Comparison of ENCODE assay signal across 21 cellular contexts in the genomic region with DNA sequence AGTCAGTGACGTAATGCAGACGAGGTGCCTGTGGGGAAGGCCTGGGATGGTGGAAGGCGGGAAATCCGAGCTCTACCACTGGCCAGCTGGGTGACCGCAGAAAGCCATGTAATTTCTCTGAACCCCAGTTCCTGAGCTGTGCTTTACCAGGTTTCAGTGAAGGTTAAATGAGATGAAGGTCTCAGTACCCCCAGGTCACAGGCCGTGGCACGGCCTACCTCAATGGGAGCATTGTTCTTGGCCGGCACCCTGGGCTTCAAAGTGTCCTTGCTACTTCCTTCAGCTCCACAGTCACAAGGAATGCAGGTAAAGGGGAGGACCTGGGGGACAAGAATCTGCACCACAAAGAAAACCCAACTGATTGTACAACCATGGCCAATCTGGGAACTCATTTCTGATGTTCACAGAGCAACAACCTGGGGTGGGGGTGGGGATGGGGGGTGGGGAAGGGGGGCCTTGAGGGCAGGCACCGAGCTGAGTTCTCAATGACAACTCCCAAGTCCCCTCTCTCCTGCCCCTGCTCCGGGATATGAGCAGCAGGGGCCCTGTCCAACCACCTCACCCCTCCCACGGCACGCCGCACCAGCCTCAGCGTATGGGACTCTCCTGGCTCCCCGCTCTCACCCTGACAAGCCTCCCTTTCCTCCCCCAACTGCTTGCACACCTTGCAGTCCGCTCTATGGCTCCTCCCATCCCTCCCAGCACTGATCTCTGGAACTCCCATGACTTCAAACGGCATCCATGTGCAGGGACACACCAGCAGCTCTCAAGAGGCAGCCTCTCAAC. TPM values are rescaled to one million over a fixed set of nuclear protein-coding genes. Genes with fewer than 3 reads are reported as not detected.
DNase-seq lines count a peak whose midpoint lies in the region; ATAC-seq, FAIRE-seq and TF ChIP-seq lines count a peak whose summit lies in the region.
"Had no signal": no experiment of that assay in that cellular context is flagged by ENCODE, and none has a peak within 500 bp of the region (broad histone marks: within the 10 kb centered on the region; RNA-seq: fewer than 3 reads in every experiment).

No MANE protein-coding gene starts in this region.

- H3K9me3 Mint-ChIP-seq in CD14-positive monocyte = no peaks in the 10 kb centered on the region
- H3K9me3 Mint-ChIP-seq: activated CD4-positive, alpha-beta memory T cell treated with anti-CD3 and anti-CD28 coated beads for 36 hours; dendritic cell treated with granulocyte-macrophage colony-stimulating factor and Interleukin-4, amounts not matched to agents 40 ng/mL and 50 ng/mL, for 4 days; stimulated activated effector memory CD8-positive, alpha-beta T cell treated with anti-CD3 and anti-CD28 coated beads, Interleukin-12 subunit alpha, Interleukin-12 subunit beta, amount 100 ng/mL, for 72 hours had no signal

- no peaks in the 10 kb centered on the region for H3K27me3 Mint-ChIP-seq in CD14-positive monocyte (ENCODE audit: low read depth in 3 of 3)
- H3K27me3 Mint-ChIP-seq: activated CD4-positive, alpha-beta memory T cell treated with anti-CD3 and anti-CD28 coated beads for 36 hours; dendritic cell treated with granulocyte-macrophage colony-stimulating factor and Interleukin-4, amounts not matched to agents 40 ng/mL and 50 ng/mL, for 4 days had no signal

- peak overlapping the region; percentile 42 for H3K9ac ChIP-seq in NT2/D1 (ENCODE audit: insufficient read length, low read depth)

- in situ Hi-C loops in GM13977 (cut with MboI; ENCODE audit: low pct_unique_long_range_greater_than_20kb, low sequenced_read_pairs, unreplicated experiment) = no loop called here

- peaks cover 48% of the 10 kb centered on the region for H3K4me1 Mint-ChIP-seq in CD14-positive monocyte

- H3K4me1 ChIP-seq in NT2/D1 (ENCODE audit: insufficient read depth, insufficient read length) (peaks cover 13% of the 10 kb centered on the region), pancreas (peaks cover 37 to 76% (median 53%) of the 10 kb centered on the region in 3 donors)

- peak in 3 of 4 donors; percentile 25 to 71 (median 30) for ATAC-seq in pancreas
- ATAC-seq in HG03097 (IDR thresholded peaks at IDR 0.05; ENCODE audit: low FRiP score, unreplicated experiment) = no peak
- ATAC-seq: mucosa of descending colon; stimulated activated effector memory CD8-positive, alpha-beta T cell treated with anti-CD3 and anti-CD28 coated beads, Interleukin-12 subunit alpha, Interleukin-12 subunit beta, amount 100 ng/mL, for 72 hours had no signal

- H3K9me3 ChIP-seq in NT2/D1 (ENCODE audit: insufficient read depth, low read length) = no peaks in the 10 kb centered on the region
- H3K9me3 ChIP-seq in pancreas = no peaks in the 10 kb centered on the region
- H3K9me3 ChIP-seq: mucosa of descending colon, suprapubic skin had no signal

- DNase-seq in H7 = peak; percentile 83
- DNase-seq in NT2/D1 (ENCODE audit: low read depth, low spot score) = peak; percentile 20
- peak; percentile 78 for DNase-seq in iPS DF 19.7 (ENCODE audit: low read depth, low spot score)
- peak in 2 of 6 donors; percentile 46 to 68 for DNase-seq in pancreas
- DNase-seq in CD14-positive monocyte (ENCODE audit: low spot score) = no peak
- DNase-seq in GM13977 (ENCODE audit: low spot score) = no peak
- DNase-seq: activated CD4-positive, alpha-beta memory T cell treated with anti-CD3 and anti-CD28 coated beads for 36 hours; activated CD4-positive, CD25-positive, alpha-beta regulatory T cell; DMS79 treated with DMSO at 0.1 percent for 48 hours; glutamatergic neuron; GOT3; KG1; mucosa of descending colon; NCI-H187; NCI-H774; stimulated activated CD4-positive, alpha-beta T cell treated with anti-CD3 and anti-CD28 coated beads, Interleukin-1b, Interleukin-23, amount 100 ng/mL, for 48 hours; T1000 had no signal

- peaks cover 15 to 19% of the 10 kb centered on the region in 2 donors for H3K36me3 Mint-ChIP-seq in CD14-positive monocyte
- H3K36me3 Mint-ChIP-seq: activated CD4-positive, alpha-beta memory T cell treated with anti-CD3 and anti-CD28 coated beads for 36 hours; stimulated activated effector memory CD8-positive, alpha-beta T cell treated with anti-CD3 and anti-CD28 coated beads, Interleukin-12 subunit alpha, Interleukin-12 subunit beta, amount 100 ng/mL, for 72 hours had no signal

- TF ChIP-seq CTCF in pancreas (IDR thresholded peaks at IDR 0.05) = no peak
- TF ChIP-seq CTCF in CD14-positive monocyte (IDR thresholded peaks at IDR 0.05) = no peak
- no peak for TF ChIP-seq CTCF in GM13977 (IDR thresholded peaks at IDR 0.05; ENCODE audit: extremely low read depth, insufficient read depth, missing control alignments)

- no peaks in the 10 kb centered on the region for H3K27me3 ChIP-seq in H7 (ENCODE audit: control insufficient read depth, insufficient read depth, low read length)
- H3K27me3 ChIP-seq in NT2/D1 (ENCODE audit: insufficient read depth, insufficient read length) = no peaks in the 10 kb centered on the region
- H3K27me3 ChIP-seq in pancreas = no peaks in the 10 kb centered on the region
- H3K27me3 ChIP-seq: suprapubic skin had no signal

- intact Hi-C loops in pancreas (cut with DNase I) (no loop called here), CD14-positive monocyte (cut with micrococcal nuclease) (no loop called here)

- no peak overlapping the region for H3K4me3 ChIP-seq in H7 (ENCODE audit: insufficient read depth, low read depth, low read length)
- H3K4me3 ChIP-seq in NT2/D1 (ENCODE audit: insufficient read length, low read depth) = no peak overlapping the region
- H3K4me3 ChIP-seq in pancreas = no peak overlapping the region
- H3K4me3 ChIP-seq: mucosa of descending colon, suprapubic skin had no signal

- peak overlapping the region in 3 of 4 donors; percentile 35 to 63 (median 48) for H3K27ac ChIP-seq in pancreas
- H3K27ac ChIP-seq: suprapubic skin had no signal

- H3K4me3 Mint-ChIP-seq in CD14-positive monocyte = no peak overlapping the region
- H3K4me3 Mint-ChIP-seq: activated CD4-positive, alpha-beta memory T cell treated with anti-CD3 and anti-CD28 coated beads for 36 hours; dendritic cell treated with granulocyte-macrophage colony-stimulating factor and Interleukin-4, amounts not matched to agents 40 ng/mL and 50 ng/mL, for 4 days; stimulated activated effector memory CD8-positive, alpha-beta T cell treated with anti-CD3 and anti-CD28 coated beads, Interleukin-12 subunit alpha, Interleukin-12 subunit beta, amount 100 ng/mL, for 72 hours had no signal

- no peak for FAIRE-seq in pancreas (lab: Jason Lieb, UNC)

- H3K27ac Mint-ChIP-seq in CD14-positive monocyte = peak overlapping the region in 3 of 7 donors; percentile 31 to 68 (median 32)
- H3K27ac Mint-ChIP-seq: activated CD4-positive, alpha-beta memory T cell treated with anti-CD3 and anti-CD28 coated beads for 36 hours; dendritic cell treated with granulocyte-macrophage colony-stimulating factor and Interleukin-4, amounts not matched to agents 40 ng/mL and 50 ng/mL, for 4 days; stimulated activated effector memory CD8-positive, alpha-beta T cell treated with anti-CD3 and anti-CD28 coated beads, Interleukin-12 subunit alpha, Interleukin-12 subunit beta, amount 100 ng/mL, for 72 hours had no signal

- no peaks in the 10 kb centered on the region; the same call in 1 of the 2 replicates for H3K36me3 ChIP-seq in H7 (replicated peaks; ENCODE audit: control insufficient read depth, insufficient read depth, low read length)
- H3K36me3 ChIP-seq in NT2/D1 (ENCODE audit: insufficient read depth, insufficient read length, low read length) = peaks cover 7% of the 10 kb centered on the region
- no peaks in the 10 kb centered on the region for H3K36me3 ChIP-seq in pancreas

- WGBS in pancreas, 2 donors = 50 to 56% methylated on average over 17 of the region's 17 CpGs

RNA-seq across cellular contexts. Expression of gene ARFGAP3, which starts 59.1 kb away (rescaled TPM):
- total RNA-seq in H7 (2014; rRNA removed; shearing (Covaris generic)) = 19.7 and 28.9 TPM in 2 replicates
- 10 to 100 TPM; 54.8 to 75.3 (median 62.1) TPM for total RNA-seq in pancreas
- polyA plus RNA-seq in pancreas (10 to 100 TPM; 39.1 to 45.4 TPM), CD14-positive monocyte (10 to 100 TPM; 34.8 to 38.7 TPM)

Comparison
In these comparisons a context has a peak if more than half of its experiments do, and no peak if none do; other contexts are left out.
1. DNase-seq: peak in H7 (single experiment), NT2/D1 (single experiment) and iPS DF 19.7 (single experiment); none in CD14-positive monocyte (single experiment) and GM13977 (single experiment).